Comparison of ENCODE assay signal across 8 cellular contexts in the genomic region with DNA sequence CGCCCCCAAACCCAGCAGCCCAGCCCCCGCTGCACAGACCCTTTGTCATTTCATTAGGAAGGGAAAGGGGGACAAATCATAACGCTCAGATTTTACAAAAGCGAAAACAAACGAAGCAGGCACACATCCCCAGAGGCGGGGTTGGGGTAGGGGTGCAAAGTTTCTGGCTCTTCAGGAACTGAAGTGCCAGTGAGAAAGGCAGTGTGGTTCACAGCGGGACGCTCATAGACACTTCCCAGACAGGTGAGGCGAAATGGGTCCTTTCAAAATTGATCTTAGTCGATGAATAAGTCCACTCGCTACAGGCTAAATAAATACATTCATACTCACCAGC. TPM values are rescaled to one million over a fixed set of nuclear protein-coding genes. Genes with fewer than 3 reads are reported as not detected.
DNase-seq lines count a peak whose midpoint lies in the region; ATAC-seq, FAIRE-seq and TF ChIP-seq lines count a peak whose summit lies in the region.

No MANE protein-coding gene starts in this region.

- H3K9me3 Mint-ChIP-seq in CD4-positive, alpha-beta T cell: no peaks in the 10 kb centered on the region

- H3K27ac Mint-ChIP-seq in CD4-positive, alpha-beta T cell: peak overlapping the region; percentile 98

- RAD21 ChIA-PET in GM12878 (lab: Charles Lee; ENCODE audit: unreplicated experiment): interaction anchor here (0.6 to 2.7 kb wide), 4 partner anchors 9 to 271 kb away, joined by 3 to 16 read pairs (median 4); partner anchors contain the start of gene RAP2C

- peak; percentile 5 for ATAC-seq in CD4-positive, alpha-beta T cell (ENCODE audit: poor library complexity)
- ATAC-seq in GM19463 (IDR thresholded peaks at IDR 0.05; ENCODE audit: unreplicated experiment): peak; percentile 1
- peak; percentile 8 for ATAC-seq in GM12878

- no peaks in the 10 kb centered on the region for H3K9me3 ChIP-seq in CD4-positive, alpha-beta T cell (ENCODE audit: control insufficient read depth, low read length)
- H3K9me3 ChIP-seq in GM12878 (replicated peaks; ENCODE audit: control insufficient read depth, insufficient read depth, low read length): no peaks in the 10 kb centered on the region
- H3K9me3 ChIP-seq in mucosa of rectum (ENCODE audit: control insufficient read depth in 2 of 2, low read length in 2 of 2): no peaks in the 10 kb centered on the region

- H4K20me1 ChIP-seq in GM12878 (ENCODE audit: control insufficient read depth, insufficient read depth): no peaks in the 10 kb centered on the region

- peak overlapping the region; percentile 99 for H3K4me3 Mint-ChIP-seq in CD4-positive, alpha-beta T cell

- peak overlapping the region; percentile 35 for H3K27ac ChIP-seq in CD4-positive, alpha-beta T cell (ENCODE audit: low read depth, low read length)
- peak overlapping the region; percentile 81 for H3K27ac ChIP-seq in GM12878 (ENCODE audit: control insufficient read depth, insufficient read depth)
- H3K27ac ChIP-seq in mucosa of rectum (ENCODE audit: low read depth in 2 of 2, low read length in 2 of 2): peak overlapping the region; percentile 77 to 81

- POLR2A ChIA-PET in CD4-positive, alpha-beta T cell (lab: Charles Lee): interaction anchor here (3.7 kb wide), 1 partner anchor 9 kb away, joined by 28 read pairs; no protein-coding TSS in a partner anchor
- POLR2A ChIA-PET in GM12878 (lab: Charles Lee): interaction anchor here (0.9 to 4.6 kb wide), 2 partner anchors 9 to 662 kb away, joined by 3 to 27 read pairs; no protein-coding TSS in a partner anchor

- H3K79me2 ChIP-seq in GM12878 (ENCODE audit: control insufficient read depth, insufficient read depth, low read length): peaks cover 24% of the 10 kb centered on the region

- TF ChIP-seq POLR2A in GM12878 (IDR thresholded peaks at IDR 0.05; ENCODE audit: low read depth, low read length): no peak

- peaks cover 50% of the 10 kb centered on the region for H3K4me1 Mint-ChIP-seq in CD4-positive, alpha-beta T cell (ENCODE audit: low read depth)

- H3K36me3 Mint-ChIP-seq in CD4-positive, alpha-beta T cell (ENCODE audit: low read depth): peaks cover 10% of the 10 kb centered on the region

- no peak for TF ChIP-seq EP300 in GM12878 (IDR thresholded peaks at IDR 0.05; ENCODE audit: borderline replicate concordance in 1 of 2, control insufficient read depth in 1 of 2, low read depth in 2 of 2, low read length in 2 of 2)

- CTCF ChIA-PET in CD4-positive, alpha-beta T cell (lab: Charles Lee): interaction anchor here (1.6 kb wide), 1 partner anchor 271 kb away, joined by 3 read pairs; the partner anchor contains the start of gene RAP2C
- CTCF ChIA-PET in GM12878 (lab: Yijun Ruan, JAX): interaction anchor here (0.9 to 1.9 kb wide), 3 partner anchors 10 to 270 kb away, joined by 3 to 8 read pairs (median 7); partner anchors contain the start of gene RAP2C

- SMC1A ChIA-PET in GM12878 (lab: Charles Lee; ENCODE audit: uncharacterized antibody, unreplicated experiment): interaction anchor here (1.0 to 2.7 kb wide), 2 partner anchors 9 to 107 kb away, joined by 3 to 18 read pairs; no protein-coding TSS in a partner anchor

- no peaks in the 10 kb centered on the region for H3K4me1 ChIP-seq in GM12878 (ENCODE audit: control insufficient read depth, insufficient read depth, low read length)
- H3K4me1 ChIP-seq in mucosa of rectum (ENCODE audit: control insufficient read depth in 2 of 2, insufficient read depth in 2 of 2, low read length in 2 of 2): peaks cover 4 to 22% of the 10 kb centered on the region in 2 donors

- intact Hi-C loops in CD4-positive, alpha-beta T cell (cut with DNase I, micrococcal nuclease): loop anchor here in 1 of 2 experiments (2.0 kb wide), 1 partner anchor 123 kb away; no protein-coding TSS in a partner anchor
- intact Hi-C loops in GM12878 (cut with micrococcal nuclease; ENCODE audit: unreplicated experiment): loop anchor here (5.0 kb wide), 1 partner anchor 122 kb away; no protein-coding TSS in a partner anchor

- in situ Hi-C loops in GM12878 (cut with MboI): no loop called here

- FAIRE-seq in GM12878 (lab: Jason Lieb, UNC): no peak

- peak overlapping the region; percentile 0 for H3K4me2 ChIP-seq in GM12878 (ENCODE audit: control insufficient read depth, insufficient read depth)

- WGBS in GM12878 (ENCODE audit: insufficient coverage, insufficient replicate concordance, low lambda C conversion rate, missing lambda C conversion rate): 33% methylated on average over 10 of the region's 11 CpGs

- BruUV-seq in GM12878 (replicated peaks; lab: Mats Ljungman, UMichigan): no TSS peak

- peak overlapping the region; percentile 86 for H3K9ac ChIP-seq in GM12878 (ENCODE audit: control insufficient read depth, insufficient read depth, low read length)
- peak overlapping the region; percentile 52 to 55 for H3K9ac ChIP-seq in mucosa of rectum (ENCODE audit: low read depth in 1 of 2, low read length in 2 of 2)

- H3K27me3 Mint-ChIP-seq in CD4-positive, alpha-beta T cell: no peaks in the 10 kb centered on the region

- H3K27me3 ChIP-seq in CD4-positive, alpha-beta T cell (ENCODE audit: control insufficient read depth, insufficient read depth, low read length): no peaks in the 10 kb centered on the region
- H3K27me3 ChIP-seq in GM12878 (replicated peaks in 1 of 2; ENCODE audit: control insufficient read depth in 2 of 2, insufficient read depth in 2 of 2, low read length in 1 of 2) (no peaks in the 10 kb centered on the region), mucosa of rectum (ENCODE audit: control insufficient read depth in 2 of 2, insufficient read depth in 2 of 2, low read length in 2 of 2) (peaks cover 4 to 5% of the 10 kb centered on the region in 2 donors)

- H3K36me3 ChIP-seq in GM12878 (ENCODE audit: control insufficient read depth in 2 of 2, insufficient read depth in 2 of 2, low read length in 1 of 2) (no peaks in the 10 kb centered on the region), mucosa of rectum (ENCODE audit: control insufficient read depth in 2 of 2, insufficient read depth in 2 of 2, low read length in 2 of 2) (no peaks in the 10 kb centered on the region)

- H2AFZ ChIP-seq in GM12878 (ENCODE audit: control insufficient read depth, low read depth, low read length): peak overlapping the region; percentile 49

- DNase-seq in CD4-positive, alpha-beta T cell: no peak
- DNase-seq in KG1 (lab: John Stamatoyannopoulos, UW) (peak; percentile 12), GM12878 (ENCODE audit: low read depth, low spot score) (no peak), GDM1 (lab: John Stamatoyannopoulos, UW) (no peak)
- DNase-seq in stimulated activated CD4-positive, alpha-beta T cell treated with anti-CD3 and anti-CD28 coated beads, Interleukin-2, amount 100 ng/mL, for 24 hours: no peak
- no peak for DNase-seq in stimulated activated naive CD4-positive, alpha-beta T cell treated with Interleukin-2 at 50 U/mL for 16 hours (lab: John Stamatoyannopoulos, UW)

- TF ChIP-seq CTCF in CD4-positive, alpha-beta T cell (IDR thresholded peaks at IDR 0.05): no peak
- no peak for TF ChIP-seq CTCF in GM12878 (IDR thresholded peaks at IDR 0.05 in 2 of 3, conservative IDR thresholded peaks at IDR 0.05 in 1 of 3; ENCODE audit: control insufficient read depth in 2 of 3, extremely low read depth in 1 of 3, insufficient read depth in 1 of 3, low read depth in 3 of 3, low read length in 3 of 3)

- peak overlapping the region; percentile 54 for H3K4me3 ChIP-seq in GM12878
- H3K4me3 ChIP-seq in mucosa of rectum (ENCODE audit: low read length in 2 of 2): peak overlapping the region; percentile 61 to 80

- TF ChIP-seq RAD21 in GM12878 (IDR thresholded peaks at IDR 0.05; ENCODE audit: insufficient read depth, low read depth, low read length): no peak

TF ChIP-seq in GM12878, 131 proteins besides CTCF, POLR2A, EP300 and RAD21 (continues in another document):
- TF ChIP-seq, protein P1, sequence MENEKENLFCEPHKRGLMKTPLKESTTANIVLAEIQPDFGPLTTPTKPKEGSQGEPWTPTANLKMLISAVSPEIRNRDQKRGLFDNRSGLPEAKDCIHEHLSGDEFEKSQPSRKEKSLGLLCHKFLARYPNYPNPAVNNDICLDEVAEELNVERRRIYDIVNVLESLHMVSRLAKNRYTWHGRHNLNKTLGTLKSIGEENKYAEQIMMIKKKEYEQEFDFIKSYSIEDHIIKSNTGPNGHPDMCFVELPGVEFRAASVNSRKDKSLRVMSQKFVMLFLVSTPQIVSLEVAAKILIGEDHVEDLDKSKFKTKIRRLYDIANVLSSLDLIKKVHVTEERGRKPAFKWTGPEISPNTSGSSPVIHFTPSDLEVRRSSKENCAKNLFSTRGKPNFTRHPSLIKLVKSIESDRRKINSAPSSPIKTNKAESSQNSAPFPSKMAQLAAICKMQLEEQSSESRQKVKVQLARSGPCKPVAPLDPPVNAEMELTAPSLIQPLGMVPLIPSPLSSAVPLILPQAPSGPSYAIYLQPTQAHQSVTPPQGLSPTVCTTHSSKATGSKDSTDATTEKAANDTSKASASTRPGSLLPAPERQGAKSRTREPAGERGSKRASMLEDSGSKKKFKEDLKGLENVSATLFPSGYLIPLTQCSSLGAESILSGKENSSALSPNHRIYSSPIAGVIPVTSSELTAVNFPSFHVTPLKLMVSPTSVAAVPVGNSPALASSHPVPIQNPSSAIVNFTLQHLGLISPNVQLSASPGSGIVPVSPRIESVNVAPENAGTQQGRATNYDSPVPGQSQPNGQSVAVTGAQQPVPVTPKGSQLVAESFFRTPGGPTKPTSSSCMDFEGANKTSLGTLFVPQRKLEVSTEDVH (IDR thresholded peaks at IDR 0.05; ENCODE audit: low read depth, partially characterized antibody): no peak
- TF ChIP-seq NBN (IDR thresholded peaks at IDR 0.05) (no peak), TCF3 (IDR thresholded peaks at IDR 0.05; ENCODE audit: borderline replicate concordance, insufficient read depth, low read depth, low read length) (no peak)

RNA-seq across cellular contexts. Expression of gene MBNL3, which starts 1.2 kb away (rescaled TPM):
- 10 to 100 TPM; 19.0 to 19.4 TPM for total RNA-seq in CD4-positive, alpha-beta T cell
- 15.4 and 16.4 TPM in 2 replicates for total RNA-seq in GM12878 (2013; cell fraction: nucleolus; rRNA removed)
- total RNA-seq in GM12878 (2014; rRNA removed) (17.2 and 19.7 TPM in 2 replicates), GM12878 (2014; rRNA removed; fragmentation: Illumina TruSeq; extraction: Trizol) (15.6 and 16.0 TPM in 2 replicates), GM12878 (2021) (32.7 and 33.1 TPM in 2 replicates)
- polyA plus RNA-seq in GM12878 (2011; ENCODE audit: low read depth): 4.6 TPM
- polyA plus RNA-seq in GM12878 (2011; rRNA removed) (25.4 and 28.1 TPM in 2 replicates), GM12878 (2014; fragmentation: Illumina TruSeq; extraction: Trizol) (17.4 and 19.0 TPM in 2 replicates), GM12878 (2014; fragmentation: Nextera tagmentation; extraction: Ambion mirVana) (1 to 10 TPM; 3.4 to 6.1 TPM), GM12878 (2014; rRNA removed) (9.2 and 10.8 TPM in 2 replicates), GM12878 (2016; fragmentation: Nextera tagmentation; extraction: Ambion mirVana) (1 to 10 TPM; 7.4 to 9.7 TPM)
- polyA plus RNA-seq in GM12878 (2011; cell fraction: cytosol; rRNA removed): 26.7 and 29.0 TPM in 2 replicates
- polyA plus RNA-seq in GM12878 (2011; cell fraction: nucleus; rRNA removed): 15.0 and 23.1 TPM in 2 replicates
- 9.3 and 12.9 TPM in 2 replicates for polyA plus RNA-seq in GM12878 (2012)
- polyA minus RNA-seq in GM12878 (2011; rRNA and poly(A)+ RNA removed): 77.9 and 97.6 TPM in 2 replicates
- polyA minus RNA-seq in GM12878 (2011; cell fraction: cytosol; rRNA and poly(A)+ RNA removed): 31.7 and 34.2 TPM in 2 replicates
- 11.8 and 17.7 TPM in 2 replicates for polyA minus RNA-seq in GM12878 (2011; cell fraction: nucleus; rRNA and poly(A)+ RNA removed)
